Comparison of ENCODE assay signal across 18 cellular contexts in the genomic region with DNA sequence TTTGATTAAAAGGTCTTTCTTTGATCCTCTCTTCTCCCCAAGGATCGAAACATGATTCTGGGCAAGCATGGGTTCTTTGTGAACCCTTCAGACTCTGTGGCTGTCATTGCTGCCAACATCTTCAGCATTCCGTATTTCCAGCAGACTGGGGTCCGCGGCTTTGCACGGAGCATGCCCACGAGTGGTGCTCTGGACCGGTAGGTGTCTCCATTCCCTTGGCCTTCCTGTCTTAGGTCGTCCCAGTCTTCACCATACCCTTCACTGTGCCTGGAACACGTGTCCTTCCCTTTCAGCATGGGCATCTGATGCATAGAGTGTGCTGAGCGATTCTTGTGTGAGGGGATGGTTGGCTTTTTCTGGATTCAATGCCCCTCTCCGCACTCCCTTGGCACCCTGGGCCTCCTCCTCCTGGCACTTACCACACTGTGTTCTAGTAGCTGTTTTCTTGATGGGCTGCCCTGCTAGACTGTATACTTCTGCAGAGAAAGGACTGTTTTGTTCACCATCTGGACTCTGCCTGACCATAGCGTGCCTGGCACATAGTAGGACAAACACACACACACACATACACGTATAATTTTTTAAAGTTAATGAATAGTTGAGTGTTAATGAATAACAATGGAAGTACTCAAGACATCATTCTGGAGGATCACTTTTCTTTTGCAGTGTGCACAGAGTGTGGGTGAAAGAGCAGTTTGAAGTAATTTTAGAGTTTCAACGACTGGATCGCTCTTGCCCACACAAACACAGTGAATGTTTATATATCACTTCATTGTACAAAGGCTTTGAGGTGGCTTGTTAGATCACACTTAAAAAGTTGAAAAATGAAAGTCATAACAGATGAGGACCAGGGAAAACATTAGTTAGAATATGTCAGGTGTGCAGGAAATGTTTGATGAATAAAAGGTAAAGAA.
DNase-seq lines count a peak whose midpoint lies in the region; TF ChIP-seq lines count a peak whose summit lies in the region.
"Had no signal": no experiment of that assay in that cellular context is flagged by ENCODE, and none has a peak within 500 bp of the region (broad histone marks: within the 10 kb centered on the region; RNA-seq: fewer than 3 reads in every experiment).

No MANE protein-coding gene starts in this region.

- peaks cover 25 to 64% (median 54%) of the 10 kb centered on the region in 5 donors for H3K36me3 ChIP-seq in subcutaneous abdominal adipose tissue (ENCODE audit: control insufficient read depth in 5 of 5, insufficient read depth in 5 of 5, low read length in 5 of 5)

- no peaks in the 10 kb centered on the region for H3K27me3 ChIP-seq in subcutaneous abdominal adipose tissue (ENCODE audit: control insufficient read depth in 5 of 5, insufficient read depth in 4 of 5, low read length in 5 of 5)

- peaks cover 0 to 15% (median 8%) of the 10 kb centered on the region in 5 donors for H3K4me1 ChIP-seq in subcutaneous abdominal adipose tissue (ENCODE audit: control insufficient read depth in 5 of 5, insufficient read depth in 5 of 5, low read length in 5 of 5)
- H3K4me1 ChIP-seq: HAP-1 had no signal

- no peaks in the 10 kb centered on the region for H3K9me3 ChIP-seq in subcutaneous abdominal adipose tissue (ENCODE audit: control insufficient read depth in 5 of 5, low read length in 5 of 5)
- H3K9me3 ChIP-seq: A549, Caco-2, HAP-1 had no signal

- H3K27ac Mint-ChIP-seq in nephron = peak overlapping the region; percentile 43 to 73 (median 60)
- H3K27ac Mint-ChIP-seq: CD4-positive, alpha-beta T cell had no signal

- no peak overlapping the region for H3K4me3 ChIP-seq in subcutaneous abdominal adipose tissue (ENCODE audit: low read depth in 1 of 5, low read length in 5 of 5)
- H3K4me3 ChIP-seq: A549, GM23248, HAP-1 had no signal

- H3K9me3 Mint-ChIP-seq in nephron = no peaks in the 10 kb centered on the region
- H3K9me3 Mint-ChIP-seq: CD4-positive, alpha-beta T cell had no signal

- DNase-seq in DMS53 (lab: John Stamatoyannopoulos, UW) = peak; percentile 16
- DNase-seq in DMS53 treated with DMSO at 0.1 percent for 48 hours (lab: John Stamatoyannopoulos, UW; ENCODE audit: unreplicated experiment) = no peak
- DNase-seq in islet precursor cell = peak; percentile 24
- DNase-seq in GM19238 (ENCODE audit: insufficient read length, low spot score) = no peak
- DNase-seq in NCI-H187 (lab: John Stamatoyannopoulos, UW) = no peak
- no peak for DNase-seq in stimulated activated CD4-positive, alpha-beta T cell treated with anti-CD3 and anti-CD28 coated beads, Interleukin-2, amount 100 ng/mL, for 48 hours
- DNase-seq: AML-193; Caco-2; CD4-positive, alpha-beta T cell; DMS153; DND-41 had no signal

- peaks cover 82% of the 10 kb centered on the region for H3K36me3 Mint-ChIP-seq in nephron (ENCODE audit: low read depth)

- no peak overlapping the region for H3K9ac ChIP-seq in subcutaneous abdominal adipose tissue (ENCODE audit: low read length in 5 of 5)
- H3K9ac ChIP-seq: GM23248 had no signal

- TF ChIP-seq CTCF in nephron (IDR thresholded peaks at IDR 0.05; ENCODE audit: unreplicated experiment in 3 of 3) = no peak

- peaks cover 27% of the 10 kb centered on the region for H3K4me1 Mint-ChIP-seq in nephron

- no peak overlapping the region for H3K4me3 Mint-ChIP-seq in nephron
- H3K4me3 Mint-ChIP-seq: CD4-positive, alpha-beta T cell had no signal

- peak overlapping the region; percentile 5 for H3K27ac ChIP-seq in subcutaneous abdominal adipose tissue (ENCODE audit: low read depth, low read length)
- H3K27ac ChIP-seq: 22Rv1, A549, C4-2B, GM23248 had no signal

- no peaks in the 10 kb centered on the region for H3K27me3 Mint-ChIP-seq in nephron (ENCODE audit: low read depth)
- H3K27me3 Mint-ChIP-seq: CD4-positive, alpha-beta T cell had no signal

Comparison
In these comparisons a context has a peak if more than half of its experiments do, and no peak if none do; other contexts are left out.
1. DNase-seq: peak in DMS53 (single experiment) and islet precursor cell (single experiment); none in DMS53 treated with DMSO at 0.1 percent for 48 hours (single experiment), GM19238 (single experiment), NCI-H187 (0 of 2) and stimulated activated CD4-positive, alpha-beta T cell treated with anti-CD3 and anti-CD28 coated beads, Interleukin-2, amount 100 ng/mL, for 48 hours (0 of 2).